23 cellular contexts compared by ENCODE assay signal in genomic region chr9:31996331-31996730, GRCh38.
A peak's percentile ranks its signal among the peaks of the same experiment; 100 is the strongest.
DNase-seq lines count a peak whose midpoint lies in the region; TF ChIP-seq lines count a peak whose summit lies in the region.
"Had no signal": no experiment of that assay in that cellular context is flagged by ENCODE, and none has a peak within 500 bp of the region (broad histone marks: within the 10 kb centered on the region; RNA-seq: fewer than 3 reads in every experiment).

No MANE protein-coding gene starts in this region.

- H3K4me1 ChIP-seq in spleen: no peaks in the 10 kb centered on the region
- H3K4me1 ChIP-seq: adrenal gland, foreskin keratinocyte, uterus had no signal

- peak; percentile 33 for DNase-seq in NCI-H748 (lab: John Stamatoyannopoulos, UW; ENCODE audit: unreplicated experiment)
- DNase-seq in NCI-H748 treated with DMSO at 0.1 percent for 48 hours (lab: John Stamatoyannopoulos, UW): no peak
- DNase-seq in SK-MEL-5 (ENCODE audit: low read depth, low spot score): peak; percentile 62
- DNase-seq in progenitor cell of endocrine pancreas (ENCODE audit: low spot score, unreplicated experiment): no peak
- DNase-seq in stimulated activated CD4-positive, alpha-beta T cell treated with anti-CD3 and anti-CD28 coated beads, Interleukin-4, amount 100 ng/mL, for 1 hour: no peak
- no peak for DNase-seq in spleen
- no peak for DNase-seq in stimulated activated CD4-positive, alpha-beta T cell treated with anti-CD3 and anti-CD28 coated beads, Interleukin-4, amount 100 ng/mL, for 24 hours
- DNase-seq: activated CD4-positive, alpha-beta T cell treated with anti-CD3 and anti-CD28 coated beads, Interleukin-2, amount 50 U/mL, for 4 hours; activated gamma-delta T cell treated with Interleukin-2 at 50 U/mL for 16 hours; activated T-cell treated with anti-CD3 and anti-CD28 coated beads for 4 hours; adrenal gland; CD4-positive, alpha-beta T cell; foreskin keratinocyte; left colon; NCI-H1417 treated with DMSO at 0.1 percent for 48 hours; nephron progenitor cell; SHP77 treated with DMSO at 0.1 percent for 48 hours; uterus had no signal

- no peaks in the 10 kb centered on the region for H3K27me3 Mint-ChIP-seq in progenitor cell of endocrine pancreas
- H3K27me3 Mint-ChIP-seq: CD4-positive, alpha-beta T cell had no signal

- TF ChIP-seq CTCF in LNCAP (IDR thresholded peaks at IDR 0.05) (peak; percentile 23; the same call in 1 of the 2 replicates), progenitor cell of endocrine pancreas (IDR thresholded peaks at IDR 0.05; ENCODE audit: unreplicated experiment) (peak; percentile 13), spleen (IDR thresholded peaks at IDR 0.05 in 8 of 11, conservative IDR thresholded peaks at IDR 0.05 in 3 of 11) (peak in 1 of 11 experiments; percentile 13)

- no peaks in the 10 kb centered on the region for H3K36me3 Mint-ChIP-seq in progenitor cell of endocrine pancreas (ENCODE audit: insufficient read depth)
- H3K36me3 Mint-ChIP-seq: mesothelial cell of epicardium had no signal

- H3K27ac Mint-ChIP-seq in progenitor cell of endocrine pancreas: no peak overlapping the region
- H3K27ac Mint-ChIP-seq: CD4-positive, alpha-beta T cell; mesothelial cell of epicardium; nephron progenitor cell; T-helper 1 cell treated with Interleukin-12 subunit alpha and Interleukin-12 subunit beta and Interleukin-4 antibody, amounts not matched to agents 30 μg/mL and 1 μg/mL, for 36 hours had no signal

- peaks cover 0 to 40% (median 5%) of the 10 kb centered on the region in 8 donors for H3K9me3 ChIP-seq in spleen
- H3K9me3 ChIP-seq: adrenal gland, uterus had no signal

- no peaks in the 10 kb centered on the region for H3K36me3 ChIP-seq in spleen
- H3K36me3 ChIP-seq: adrenal gland, uterus had no signal

- no peaks in the 10 kb centered on the region for H3K27me3 ChIP-seq in spleen (replicated peaks in 1 of 7)
- H3K27me3 ChIP-seq: adrenal gland, foreskin keratinocyte, uterus had no signal

- intact Hi-C loops in spleen (cut with DNase I; ENCODE audit: low total_unique reads): no loop called here

- H3K4me1 Mint-ChIP-seq in progenitor cell of endocrine pancreas (ENCODE audit: low read depth): peaks cover 4% of the 10 kb centered on the region
- H3K4me1 Mint-ChIP-seq: mesothelial cell of epicardium, nephron progenitor cell had no signal

- H3K9me3 Mint-ChIP-seq in progenitor cell of endocrine pancreas (ENCODE audit: low read depth): peaks cover 11% of the 10 kb centered on the region

- TF ChIP-seq POLR2A in spleen (IDR thresholded peaks at IDR 0.05): no peak

- H3K27ac ChIP-seq in spleen: no peak overlapping the region
- H3K27ac ChIP-seq: adrenal gland, epithelial cell of prostate, foreskin keratinocyte, KMS-11, uterus had no signal

- H3K4me3 Mint-ChIP-seq in progenitor cell of endocrine pancreas (ENCODE audit: low read depth): no peak overlapping the region
- H3K4me3 Mint-ChIP-seq: CD4-positive, alpha-beta T cell; mesothelial cell of epicardium; nephron progenitor cell; T-helper 1 cell treated with Interleukin-12 subunit alpha and Interleukin-12 subunit beta and Interleukin-4 antibody, amounts not matched to agents 30 μg/mL and 1 μg/mL, for 36 hours had no signal

- 42 to 88% (median 62%) methylated on average over 1 of the region's 1 CpG for WGBS in spleen, 5 donors

- H3K4me3 ChIP-seq in spleen: no peak overlapping the region
- H3K4me3 ChIP-seq: adrenal gland, uterus had no signal

- in situ Hi-C loops in SK-MEL-5 (cut with HindIII; ENCODE audit: low pct_unique_long_range_greater_than_20kb, low sequenced_read_pairs): no loop called here

Comparison
In these comparisons a context has a peak if more than half of its experiments do, and no peak if none do; other contexts are left out.
1. DNase-seq: peak in NCI-H748 (single experiment) and SK-MEL-5 (single experiment); none in NCI-H748 treated with DMSO at 0.1 percent for 48 hours (single experiment), progenitor cell of endocrine pancreas (single experiment), stimulated activated CD4-positive, alpha-beta T cell treated with anti-CD3 and anti-CD28 coated beads, Interleukin-4, amount 100 ng/mL, for 1 hour (single experiment), spleen (single experiment) and stimulated activated CD4-positive, alpha-beta T cell treated with anti-CD3 and anti-CD28 coated beads, Interleukin-4, amount 100 ng/mL, for 24 hours (single experiment).